30 cellular contexts compared by ENCODE assay signal in the genomic region with DNA sequence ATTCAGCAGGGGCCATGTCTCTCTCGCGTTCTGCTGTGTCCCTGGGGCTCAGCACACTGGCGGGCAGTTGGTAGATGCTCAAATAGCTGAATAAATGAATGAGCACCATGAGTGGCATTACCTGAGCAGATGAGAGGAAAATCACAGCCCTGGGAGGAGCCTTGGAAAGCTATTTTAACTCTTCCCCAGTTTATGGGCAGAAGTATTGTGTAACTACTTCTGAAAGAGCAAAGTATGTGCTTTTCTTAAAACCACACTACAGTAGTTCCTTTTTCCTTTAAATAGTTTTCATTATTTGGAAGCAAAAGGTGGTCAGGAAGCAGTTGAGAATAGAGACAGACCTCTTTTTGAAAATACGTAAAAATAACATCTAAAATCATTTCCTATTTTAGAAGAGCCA. TPM values are rescaled to one million over a fixed set of nuclear protein-coding genes. Genes with fewer than 3 reads are reported as not detected.
DNase-seq lines count a peak whose midpoint lies in the region; ATAC-seq and TF ChIP-seq lines count a peak whose summit lies in the region.
"Had no signal": no experiment of that assay in that cellular context is flagged by ENCODE, and none has a peak within 500 bp of the region (broad histone marks: within the 10 kb centered on the region; RNA-seq: fewer than 3 reads in every experiment).

No MANE protein-coding gene starts in this region.

- no peak for TF ChIP-seq CTCF in PC-3 (conservative IDR thresholded peaks at IDR 0.05; ENCODE audit: low read depth, low read length)

- H3K4ac ChIP-seq in mesendoderm (ENCODE audit: low read depth, low read length), result no peak overlapping the region

- intact Hi-C loops in PC-3 (cut with micrococcal nuclease), result no loop called here

- H3K9me3 ChIP-seq in BLaER1 treated with 17β-estradiol and CSF1 and Interleukin-3, amounts not matched to agents 10 nM and 100 nM (replicated peaks in 1 of 11), result no peaks in the 10 kb centered on the region
- H3K9me3 ChIP-seq in PC-3 (ENCODE audit: low read length), result no peaks in the 10 kb centered on the region
- H3K9me3 ChIP-seq: body of pancreas, HAP-1, transverse colon had no signal

- in situ Hi-C loops in KBM-7 (cut with MboI; ENCODE audit: low pct_unique_long_range_greater_than_20kb, low sequenced_read_pairs), result no loop called here

- no CpG with 5 or more reads among the region's 4 CpGs for WGBS in mesendoderm (ENCODE audit: extremely low coverage, insufficient coverage, low lambda C conversion rate)

- H3K23ac ChIP-seq in mesendoderm (ENCODE audit: low read length), result no peak overlapping the region

- ATAC-seq in PC-3, result no peak
- ATAC-seq in HG03460 (IDR thresholded peaks at IDR 0.05; ENCODE audit: unreplicated experiment), result no peak
- ATAC-seq: body of pancreas; left colon; naive thymus-derived CD8-positive, alpha-beta T cell had no signal

- no peak overlapping the region for H2BK15ac ChIP-seq in mesendoderm (replicated peaks; ENCODE audit: low read depth)

- no peak overlapping the region for H2AK5ac ChIP-seq in mesendoderm (ENCODE audit: low read length)

- H3K18ac ChIP-seq in mesendoderm (ENCODE audit: low read length), result no peak overlapping the region

- H2BK5ac ChIP-seq in mesendoderm (ENCODE audit: low read length), result no peak overlapping the region

- peaks cover 0 to 4% (median 0%) of the 10 kb centered on the region in 11 experiments; a peak in 1 of 22 replicates for H4K20me1 ChIP-seq in BLaER1 treated with 17β-estradiol and CSF1 and Interleukin-3, amounts not matched to agents 10 nM and 100 nM
- no peaks in the 10 kb centered on the region for H4K20me1 ChIP-seq in PC-3 (ENCODE audit: low read length)

- H3K4me2 ChIP-seq in BLaER1 treated with 17β-estradiol and CSF1 and Interleukin-3, amounts not matched to agents 10 nM and 100 nM, result peak overlapping the region; percentile 4 to 85 (median 60); a peak in 19 of 22 replicates
- H3K4me2 ChIP-seq in PC-3 (ENCODE audit: low read length), result no peak overlapping the region
- no peak overlapping the region for H3K4me2 ChIP-seq in mesendoderm (ENCODE audit: low read length)

- H3K4me3 ChIP-seq in BLaER1 treated with 17β-estradiol and CSF1 and Interleukin-3, amounts not matched to agents 10 nM and 100 nM, result no peak overlapping the region; a peak in 1 of 20 replicates
- no peak overlapping the region for H3K4me3 ChIP-seq in PC-3 (ENCODE audit: low read length)
- no peak overlapping the region for H3K4me3 ChIP-seq in mesendoderm (ENCODE audit: low read length)
- H3K4me3 ChIP-seq: body of pancreas, HAP-1, transverse colon had no signal

- no peaks in the 10 kb centered on the region for H3F3A ChIP-seq in PC-3 (ENCODE audit: low read length, unreplicated experiment)

- H3K56ac ChIP-seq in mesendoderm (ENCODE audit: low read length), result no peak overlapping the region

- peaks cover 100% of the 10 kb centered on the region in 11 experiments for H3K27me3 ChIP-seq in BLaER1 treated with 17β-estradiol and CSF1 and Interleukin-3, amounts not matched to agents 10 nM and 100 nM
- H3K27me3 ChIP-seq in PC-3 (ENCODE audit: low read length) (no peaks in the 10 kb centered on the region), mesendoderm (ENCODE audit: insufficient read depth, low read length, poor library complexity) (no peaks in the 10 kb centered on the region)
- H3K27me3 ChIP-seq: body of pancreas, transverse colon had no signal

- no peak overlapping the region for H4K5ac ChIP-seq in mesendoderm (ENCODE audit: low read length)

- no peak overlapping the region for H2AFZ ChIP-seq in PC-3 (ENCODE audit: low read length)

- no peaks in the 10 kb centered on the region for H3K79me2 ChIP-seq in PC-3 (ENCODE audit: low read length)
- H3K79me2 ChIP-seq in mesendoderm (ENCODE audit: control insufficient read depth, insufficient read depth, low read length), result no peaks in the 10 kb centered on the region

- H3K27ac ChIP-seq in BLaER1 treated with 17β-estradiol and CSF1 and Interleukin-3, amounts not matched to agents 10 nM and 100 nM, result peak overlapping the region in 7 of 11 experiments; percentile 26 to 73 (median 57); a peak in 12 of 22 replicates
- H3K27ac ChIP-seq in PC-3 (ENCODE audit: low read length), result no peak overlapping the region
- no peak overlapping the region for H3K27ac ChIP-seq in mesendoderm (ENCODE audit: low read depth, low read length)
- H3K27ac ChIP-seq: body of pancreas, transverse colon, VCaP had no signal

- peak overlapping the region in 3 of 11 experiments; percentile 36 to 39 (median 37); a peak in 6 of 22 replicates for H3K9ac ChIP-seq in BLaER1 treated with 17β-estradiol and CSF1 and Interleukin-3, amounts not matched to agents 10 nM and 100 nM
- H3K9ac ChIP-seq in PC-3 (ENCODE audit: low read length) (no peak overlapping the region), mesendoderm (ENCODE audit: low read length) (no peak overlapping the region)

- BruUV-seq in PC-3 (replicated peaks; lab: Mats Ljungman, UMichigan), result no TSS peak

- DNase-seq in KBM-7 (peak; percentile 49), PC-3 (peak; percentile 36), medulla oblongata (ENCODE audit: extremely low spot score) (peak; percentile 3), mesendoderm (no peak)
- no peak for DNase-seq in stimulated activated CD4-positive, alpha-beta T cell treated with anti-CD3 and anti-CD28 coated beads, Interleukin-4, amount 100 ng/mL, for 4 hours
- DNase-seq: activated CD4-positive, alpha-beta T cell treated with anti-CD3 and anti-CD28 coated beads for 48 hours; activated CD8-positive, alpha-beta memory T cell treated with anti-CD3 and anti-CD28 coated beads for 24 hours; activated T-cell treated with anti-CD3 and anti-CD28 coated beads, Interleukin-2, amount 50 U/mL, for 24 hours; body of pancreas; cerebellar nuclear complex; DND-41; hippocampal formation; left colon; midbrain; naive thymus-derived CD8-positive, alpha-beta T cell; NCI-H1694 treated with DMSO at 0.1 percent for 48 hours; NCI-H526; OCI-M1; retina; SHP77; small intestine; stimulated activated CD4-positive, alpha-beta T cell treated with anti-CD3 and anti-CD28 coated beads, Interleukin-2, amount 100 ng/mL, for 24 hours; transverse colon had no signal

- no peak overlapping the region for H4K8ac ChIP-seq in mesendoderm (ENCODE audit: low read depth, low read length)

- POLR2A ChIA-PET in PC-3 (lab: Charles Lee; ENCODE audit: unreplicated experiment), result no interaction called here

- no peaks in the 10 kb centered on the region for H3K36me3 ChIP-seq in BLaER1 treated with 17β-estradiol and CSF1 and Interleukin-3, amounts not matched to agents 10 nM and 100 nM
- H3K36me3 ChIP-seq in PC-3 (ENCODE audit: low read depth, low read length) (no peaks in the 10 kb centered on the region), mesendoderm (ENCODE audit: control insufficient read depth, insufficient read depth, low read length) (no peaks in the 10 kb centered on the region)
- H3K36me3 ChIP-seq: HAP-1, transverse colon had no signal

- H2BK120ac ChIP-seq in mesendoderm (ENCODE audit: low read depth, low read length), result no peak overlapping the region

- H3K9me2 ChIP-seq in PC-3 (replicated peaks; ENCODE audit: low read length), result no peaks in the 10 kb centered on the region

- H3K4me1 ChIP-seq in BLaER1 treated with 17β-estradiol and CSF1 and Interleukin-3, amounts not matched to agents 10 nM and 100 nM, result peaks cover 0 to 59% (median 24%) of the 10 kb centered on the region in 10 experiments; a peak in 15 of 20 replicates
- H3K4me1 ChIP-seq in PC-3 (ENCODE audit: insufficient read depth, low read length) (peaks cover 27% of the 10 kb centered on the region), mesendoderm (ENCODE audit: control insufficient read depth, low read depth, low read length) (no peaks in the 10 kb centered on the region)
- H3K4me1 ChIP-seq: body of pancreas, transverse colon had no signal

- H3K79me1 ChIP-seq in mesendoderm (ENCODE audit: low read length), result no peaks in the 10 kb centered on the region

- CTCF ChIA-PET in PC-3 (lab: Charles Lee), result no interaction called here

RNA-seq across cellular contexts. Expression of a gene that starts 3.0 kb away (rescaled TPM):
- total RNA-seq in PC-3 (2014; rRNA removed), result 1.8 and 2.6 TPM in 2 replicates
- 0.56 TPM for polyA plus RNA-seq in mesendoderm (2013, experiment 1 of 2)
- 0.70 TPM for polyA plus RNA-seq in mesendoderm (2013, experiment 2 of 2)
- total RNA-seq: body of pancreas; left colon; naive thymus-derived CD8-positive, alpha-beta T cell; osteocyte had no signal
- polyA plus RNA-seq: adipose tissue; IgD-negative memory B cell; naive thymus-derived CD8-positive, alpha-beta T cell had no signal

Comparison
In these comparisons a context has a peak if more than half of its experiments do, and no peak if none do; other contexts are left out.
1. H3K27ac ChIP-seq: peak in BLaER1 treated with 17β-estradiol and CSF1 and Interleukin-3, amounts not matched to agents 10 nM and 100 nM (7 of 11); none in PC-3 (single experiment) and mesendoderm (single experiment).
2. H3K4me2 ChIP-seq: peak in BLaER1 treated with 17β-estradiol and CSF1 and Interleukin-3, amounts not matched to agents 10 nM and 100 nM (11 of 11); none in PC-3 (single experiment) and mesendoderm (single experiment).
3. DNase-seq: peak in KBM-7 (single experiment), PC-3 (single experiment) and medulla oblongata (single experiment); none in mesendoderm (single experiment) and stimulated activated CD4-positive, alpha-beta T cell treated with anti-CD3 and anti-CD28 coated beads, Interleukin-4, amount 100 ng/mL, for 4 hours (0 of 2).